ENCODE assay signal across 10 cellular contexts in genomic region chr11:36249271-36249670, GRCh38. TPM values are rescaled to one million over a fixed set of nuclear protein-coding genes. Genes with fewer than 3 reads are reported as not detected.
A peak's percentile ranks its signal among the peaks of the same experiment; 100 is the strongest.
DNase-seq lines count a peak whose midpoint lies in the region; ATAC-seq, FAIRE-seq and TF ChIP-seq lines count a peak whose summit lies in the region.
"Had no signal": no experiment of that assay in that cellular context is flagged by ENCODE, and none has a peak within 500 bp of the region (broad histone marks: within the 10 kb centered on the region; RNA-seq: fewer than 3 reads in every experiment).

No MANE protein-coding gene starts in this region.

- H2AFZ ChIP-seq in keratinocyte (ENCODE audit: control insufficient read depth, low read length): no peak overlapping the region
- H2AFZ ChIP-seq: neural progenitor cell had no signal

- FAIRE-seq in keratinocyte (lab: Jason Lieb, UNC): peak; percentile 95
- FAIRE-seq: H1 had no signal

- no peaks in the 10 kb centered on the region for H3K9me1 ChIP-seq in keratinocyte (ENCODE audit: control insufficient read depth, extremely low read depth, insufficient read depth, low read length)

- dilution Hi-C loops in keratinocyte (cut with MboI; ENCODE audit: extremely low pct_ligation_motif_present, low sequenced_read_pairs): no loop called here

- no peak overlapping the region for H3K27ac ChIP-seq in keratinocyte (ENCODE audit: control insufficient read depth, insufficient read depth, low read length)
- H3K27ac ChIP-seq: neural progenitor cell had no signal

- no peaks in the 10 kb centered on the region for H3K36me3 ChIP-seq in keratinocyte (ENCODE audit: control insufficient read depth in 2 of 2, extremely low read depth in 1 of 2, insufficient read depth in 2 of 2, low read length in 2 of 2)

- ATAC-seq in HG03378 (IDR thresholded peaks at IDR 0.05; ENCODE audit: unreplicated experiment) (peak; percentile 64), GM18861 (IDR thresholded peaks at IDR 0.05; ENCODE audit: unreplicated experiment) (no peak), left colon (no peak)

- intact Hi-C loops in left colon (cut with DNase I, micrococcal nuclease): no loop called here

- H3K79me2 ChIP-seq in keratinocyte (ENCODE audit: control insufficient read depth, insufficient read depth, low read length): no peaks in the 10 kb centered on the region

- no peak overlapping the region for H3K4me3 ChIP-seq in keratinocyte (ENCODE audit: control insufficient read depth in 2 of 3, extremely low read depth in 1 of 3, insufficient read depth in 2 of 3, low read depth in 1 of 3, low read length in 3 of 3)
- H3K4me3 ChIP-seq: neural progenitor cell had no signal

- H3K9me3 ChIP-seq in keratinocyte (ENCODE audit: control insufficient read depth, low read depth, low read length): no peaks in the 10 kb centered on the region

- no peak for TF ChIP-seq CTCF in keratinocyte (optimal IDR thresholded peaks at IDR 0.05 in 1 of 3, IDR thresholded peaks at IDR 0.05 in 1 of 3, conservative IDR thresholded peaks at IDR 0.05 in 1 of 3; ENCODE audit: extremely low read depth in 1 of 3, insufficient read depth in 2 of 3, low read length in 3 of 3)

- H4K20me1 ChIP-seq in keratinocyte (ENCODE audit: control insufficient read depth, extremely low read depth, insufficient read depth, low read length): no peaks in the 10 kb centered on the region

- H3K4me1 ChIP-seq in keratinocyte (ENCODE audit: control insufficient read depth, extremely low read depth, insufficient read depth, low read length): peaks cover 26% of the 10 kb centered on the region

- peak overlapping the region; percentile 30 for H3K4me2 ChIP-seq in keratinocyte (ENCODE audit: control insufficient read depth, extremely low read depth, insufficient read depth, low read depth, low read length)
- H3K4me2 ChIP-seq: neural progenitor cell had no signal

- H3K9ac ChIP-seq in keratinocyte (ENCODE audit: control insufficient read depth, extremely low read depth, insufficient read depth, low read length): no peak overlapping the region
- H3K9ac ChIP-seq: neural progenitor cell had no signal

- H3K27me3 ChIP-seq in keratinocyte (ENCODE audit: control insufficient read depth, extremely low read depth, insufficient read depth, low read length): no peaks in the 10 kb centered on the region
- H3K27me3 ChIP-seq: neural progenitor cell had no signal

- DNase-seq in AG08396 (ENCODE audit: low spot score): peak; percentile 48
- DNase-seq in amniotic stem cell (lab: John Stamatoyannopoulos, UW): peak; percentile 74
- DNase-seq in keratinocyte (ENCODE audit: low read depth, low spot score): no peak
- DNase-seq in GM19240 (ENCODE audit: insufficient read length, low spot score): no peak
- no peak for DNase-seq in activated CD4-positive, alpha-beta T cell treated with anti-CD3 and anti-CD28 coated beads, Interleukin-2, amount 50 U/mL, for 4 hours
- no peak for DNase-seq in left colon

RNA-seq across cellular contexts. Expression of gene COMMD9, which starts 40.0 kb away (rescaled TPM):
- 51.2 to 68.5 TPM (median 52.6 TPM) in 3 replicates for polyA plus RNA-seq in keratinocyte
- polyA plus RNA-seq in keratinocyte (2011; ENCODE audit: low read depth): 3.6 TPM
- polyA plus RNA-seq in keratinocyte (2011; cell fraction: cytosol; rRNA removed): 70.3 and 97.8 TPM in 2 replicates
- polyA plus RNA-seq in keratinocyte (2011; cell fraction: nucleus; rRNA removed): 40.9 and 56.7 TPM in 2 replicates
- 27.7 and 58.0 TPM in 2 replicates for polyA plus RNA-seq in keratinocyte (2012; ENCODE audit: low replicate concordance)
- polyA minus RNA-seq in keratinocyte: 47.4 to 85.5 TPM (median 68.2 TPM) in 3 replicates
- polyA minus RNA-seq in keratinocyte (2011; cell fraction: cytosol; rRNA and poly(A)+ RNA removed): 42.6 TPM
- 9.2 and 12.1 TPM in 2 replicates for polyA minus RNA-seq in keratinocyte (2011; cell fraction: nucleus; rRNA and poly(A)+ RNA removed)
- 10 to 100 TPM; 38.1 to 42.2 TPM for total RNA-seq in left colon

RNA-seq across cellular contexts. Expression of gene PRR5L, which starts 46.8 kb away (rescaled TPM):
- polyA plus RNA-seq in keratinocyte: 14.0 to 20.1 TPM (median 15.7 TPM) in 3 replicates
- polyA plus RNA-seq in keratinocyte (2011; ENCODE audit: low read depth): 3.0 TPM
- 22.4 and 26.3 TPM in 2 replicates for polyA plus RNA-seq in keratinocyte (2011; cell fraction: cytosol; rRNA removed)
- 46.8 and 60.6 TPM in 2 replicates for polyA plus RNA-seq in keratinocyte (2011; cell fraction: nucleus; rRNA removed)
- 4.8 and 13.3 TPM in 2 replicates for polyA plus RNA-seq in keratinocyte (2012; ENCODE audit: low replicate concordance)
- 23.9 to 28.9 TPM (median 26.1 TPM) in 3 replicates for polyA minus RNA-seq in keratinocyte
- 28.2 TPM for polyA minus RNA-seq in keratinocyte (2011; cell fraction: cytosol; rRNA and poly(A)+ RNA removed)
- 26.9 and 37.5 TPM in 2 replicates for polyA minus RNA-seq in keratinocyte (2011; cell fraction: nucleus; rRNA and poly(A)+ RNA removed)
- 100 to 1,000 TPM; 172 to 264 TPM for total RNA-seq in left colon

Comparison
In these comparisons a context has a peak if more than half of its experiments do, and no peak if none do; other contexts are left out.
1. DNase-seq: peak in AG08396 (single experiment) and amniotic stem cell (single experiment); none in keratinocyte (single experiment), GM19240 (single experiment), activated CD4-positive, alpha-beta T cell treated with anti-CD3 and anti-CD28 coated beads, Interleukin-2, amount 50 U/mL, for 4 hours (0 of 2) and left colon (0 of 2).